In genomic region chr2:74573747-74574562, GRCh38 we compare ENCODE assay signal across 9 cellular contexts. TPM values are rescaled to one million over a fixed set of nuclear protein-coding genes. Genes with fewer than 3 reads are reported as not detected.
DNase-seq lines count a peak whose midpoint lies in the region; ATAC-seq and TF ChIP-seq lines count a peak whose summit lies in the region.
"Had no signal": no experiment of that assay in that cellular context is flagged by ENCODE, and none has a peak within 500 bp of the region (broad histone marks: within the 10 kb centered on the region; RNA-seq: fewer than 3 reads in every experiment).

No MANE protein-coding gene starts in this region.

- H3K27ac Mint-ChIP-seq in activated T-cell treated with anti-CD3 and anti-CD28 coated beads, Interleukin-2, amount 50 U/mL, for 72 hours = peak overlapping the region; percentile 43

- DNase-seq in activated T-cell treated with anti-CD3 and anti-CD28 coated beads, Interleukin-2, amount 50 U/mL, for 72 hours = peak; percentile 13 to 22
- DNase-seq in activated T-cell treated with anti-CD3 and anti-CD28 coated beads, Interleukin-2, amount 50 U/mL, for 48 hours = no peak
- peak; percentile 74 for DNase-seq in SKM-1 treated with dmso at 0.1 percent for 144 hours (lab: John Stamatoyannopoulos, UW; ENCODE audit: unreplicated experiment)
- DNase-seq in globus pallidus (ENCODE audit: low spot score) = peak; percentile 59
- DNase-seq in psoas muscle = no peak
- no peak for DNase-seq in NCI-H187 (lab: John Stamatoyannopoulos, UW)
- no peak for DNase-seq in putamen (ENCODE audit: low spot score)

- 45 to 47% (median 45%) methylated on average over 7 of the region's 7 CpGs for WGBS in psoas muscle, 3 donors

- peaks cover 0 to 8% (median 2%) of the 10 kb centered on the region in 3 donors for H3K27me3 ChIP-seq in psoas muscle (ENCODE audit: insufficient read depth in 3 of 3, low read length in 2 of 3)

- ATAC-seq in activated T-cell treated with anti-CD3 and anti-CD28 coated beads, Interleukin-2, amount 50 U/mL, for 72 hours (replicated peaks in 1 of 2) = peak; percentile 20 to 39
- ATAC-seq in HG03108 (IDR thresholded peaks at IDR 0.05; ENCODE audit: unreplicated experiment) (peak; percentile 37), psoas muscle (no peak)

- peaks cover 45% of the 10 kb centered on the region for H3K4me1 Mint-ChIP-seq in activated T-cell treated with anti-CD3 and anti-CD28 coated beads, Interleukin-2, amount 50 U/mL, for 72 hours (ENCODE audit: low read depth)

- H3K4me3 Mint-ChIP-seq in activated T-cell treated with anti-CD3 and anti-CD28 coated beads, Interleukin-2, amount 50 U/mL, for 72 hours = peak overlapping the region; percentile 58 to 64

- H3K9me3 Mint-ChIP-seq in activated T-cell treated with anti-CD3 and anti-CD28 coated beads, Interleukin-2, amount 50 U/mL, for 72 hours = peaks cover 0 to 2% of the 10 kb centered on the region in 2 donors

- H3K4me3 ChIP-seq in psoas muscle = no peak overlapping the region

- H3K36me3 Mint-ChIP-seq in activated T-cell treated with anti-CD3 and anti-CD28 coated beads, Interleukin-2, amount 50 U/mL, for 72 hours (ENCODE audit: insufficient read depth in 2 of 2) = no peaks in the 10 kb centered on the region

- H3K36me3 ChIP-seq in psoas muscle (ENCODE audit: insufficient read depth in 1 of 2, low read depth in 1 of 2) = no peaks in the 10 kb centered on the region

- H3K9me3 ChIP-seq in psoas muscle = no peaks in the 10 kb centered on the region

- no peak for TF ChIP-seq CTCF in psoas muscle (IDR thresholded peaks at IDR 0.05)

- no peaks in the 10 kb centered on the region for H3K4me1 ChIP-seq in psoas muscle

- no peak overlapping the region for H3K27ac ChIP-seq in psoas muscle

- no peaks in the 10 kb centered on the region for H3K27me3 Mint-ChIP-seq in activated T-cell treated with anti-CD3 and anti-CD28 coated beads, Interleukin-2, amount 50 U/mL, for 72 hours (ENCODE audit: low read depth)

- intact Hi-C loops in psoas muscle (cut with DNase I) = no loop called here

RNA-seq across cellular contexts. Expression of gene DOK1, which starts 19.4 kb away (rescaled TPM):
- total RNA-seq in activated T-cell treated with anti-CD3 and anti-CD28 coated beads, Interleukin-2, amount 50 U/mL, for 72 hours = 10 to 100 TPM; 20.6 to 25.6 TPM
- 1 to 10 TPM; 1.2 to 3.8 (median 2.0) TPM for total RNA-seq in psoas muscle
- 1 to 10 TPM; 1.0 to 2.0 (median 1.1) TPM for polyA plus RNA-seq in psoas muscle

RNA-seq across cellular contexts. Expression of gene LOXL3, which starts 20.2 kb away (rescaled TPM):
- total RNA-seq in activated T-cell treated with anti-CD3 and anti-CD28 coated beads, Interleukin-2, amount 50 U/mL, for 72 hours = 1 to 10 TPM; 3.1 to 3.6 TPM
- 1 to 10 TPM in 3 of 4 donors, under 1 TPM in 1; 0.99 to 2.3 (median 1.6) TPM for total RNA-seq in psoas muscle
- under 1 TPM; 0.62 to 0.64 (median 0.64) TPM for polyA plus RNA-seq in psoas muscle

RNA-seq across cellular contexts. Expression of gene HTRA2, which starts 44.2 kb away (rescaled TPM):
- total RNA-seq in activated T-cell treated with anti-CD3 and anti-CD28 coated beads, Interleukin-2, amount 50 U/mL, for 72 hours = 10 to 100 TPM; 74.3 to 84.9 TPM
- 10 to 100 TPM; 23.0 to 30.9 (median 27.2) TPM for total RNA-seq in psoas muscle
- 10 to 100 TPM; 24.2 to 54.4 (median 41.8) TPM for polyA plus RNA-seq in psoas muscle

RNA-seq across cellular contexts. Expression of gene AUP1, which starts 44.4 kb away (rescaled TPM):
- total RNA-seq in activated T-cell treated with anti-CD3 and anti-CD28 coated beads, Interleukin-2, amount 50 U/mL, for 72 hours = 100 to 1,000 TPM; 128 to 136 TPM
- total RNA-seq in psoas muscle = 10 to 100 TPM; 56.0 to 94.7 (median 84.6) TPM
- polyA plus RNA-seq in psoas muscle = 100 to 1,000 TPM; 123 to 205 (median 169) TPM

RNA-seq across cellular contexts. Expression of gene DQX1, which starts 47.9 kb away (rescaled TPM):
- total RNA-seq in activated T-cell treated with anti-CD3 and anti-CD28 coated beads, Interleukin-2, amount 50 U/mL, for 72 hours = 1 to 10 TPM; 1.5 to 1.9 TPM
- total RNA-seq in psoas muscle = not detected
- under 1 TPM; 0.19 to 0.27 (median 0.27) TPM for polyA plus RNA-seq in psoas muscle
- total RNA-seq: skeletal muscle tissue had no signal

Comparison
In these comparisons a context has a peak if more than half of its experiments do, and no peak if none do; other contexts are left out.
1. DNase-seq: peak in activated T-cell treated with anti-CD3 and anti-CD28 coated beads, Interleukin-2, amount 50 U/mL, for 72 hours (2 of 2), SKM-1 treated with dmso at 0.1 percent for 144 hours (single experiment) and globus pallidus (single experiment); none in activated T-cell treated with anti-CD3 and anti-CD28 coated beads, Interleukin-2, amount 50 U/mL, for 48 hours (0 of 2), psoas muscle (0 of 2), NCI-H187 (0 of 2) and putamen (single experiment).
2. ATAC-seq: peak in activated T-cell treated with anti-CD3 and anti-CD28 coated beads, Interleukin-2, amount 50 U/mL, for 72 hours (2 of 2) and HG03108 (single experiment); none in psoas muscle (0 of 4).
3. RNA of gene DOK1, which starts 19.4 kb away (total RNA-seq): 20.6 to 25.6 TPM in activated T-cell treated with anti-CD3 and anti-CD28 coated beads, Interleukin-2, amount 50 U/mL, for 72 hours; 1.2 to 3.8 TPM in psoas muscle; every median in the first group is over 4 times any median in the second.